ENCODE assay signal across 15 cellular contexts in genomic region chr16:58451945-58452401, GRCh38. TPM values are rescaled to one million over a fixed set of nuclear protein-coding genes. Genes with fewer than 3 reads are reported as not detected.
A peak's percentile ranks its signal among the peaks of the same experiment; 100 is the strongest.
DNase-seq lines count a peak whose midpoint lies in the region; ATAC-seq and TF ChIP-seq lines count a peak whose summit lies in the region.
"Had no signal": no experiment of that assay in that cellular context is flagged by ENCODE, and none has a peak within 500 bp of the region (broad histone marks: within the 10 kb centered on the region; RNA-seq: fewer than 3 reads in every experiment).

No MANE protein-coding gene starts in this region.

- 81 to 86% methylated on average over 1 of the region's 1 CpG for WGBS in aorta, 2 donors

- H3K36me3 ChIP-seq in Peyer's patch (no peaks in the 10 kb centered on the region), aorta (ENCODE audit: control insufficient read depth in 1 of 2, insufficient read depth in 2 of 2, low read length in 1 of 2) (no peaks in the 10 kb centered on the region)
- H3K36me3 ChIP-seq: BLaER1 treated with 17β-estradiol and CSF1 and Interleukin-3, amounts not matched to agents 10 nM and 100 nM; spleen had no signal

- H3K4me1 ChIP-seq in Peyer's patch, result no peaks in the 10 kb centered on the region
- H3K4me1 ChIP-seq in aorta (ENCODE audit: control insufficient read depth in 1 of 2, insufficient read depth in 2 of 2, low read length in 2 of 2), result no peaks in the 10 kb centered on the region

- no peaks in the 10 kb centered on the region for H3K27me3 ChIP-seq in Peyer's patch
- H3K27me3 ChIP-seq in aorta (ENCODE audit: control insufficient read depth in 1 of 2, insufficient read depth in 2 of 2, low read length in 1 of 2), result no peaks in the 10 kb centered on the region
- H3K27me3 ChIP-seq: BLaER1 treated with 17β-estradiol and CSF1 and Interleukin-3, amounts not matched to agents 10 nM and 100 nM had no signal

- no peak for ATAC-seq in aorta (ENCODE audit: low FRiP score)
- ATAC-seq: activated CD4-positive, CD25-positive, alpha-beta regulatory T cell treated with anti-CD3 and anti-CD28 coated beads, Interleukin-2, amount 50 U/mL, for 24 hours had no signal

- H3K4me3 ChIP-seq in Peyer's patch (no peak overlapping the region), aorta (ENCODE audit: low read length in 2 of 2) (no peak overlapping the region)
- H3K4me3 ChIP-seq: BLaER1 treated with 17β-estradiol and CSF1 and Interleukin-3, amounts not matched to agents 10 nM and 100 nM; spleen had no signal

- H3K9me3 ChIP-seq in Peyer's patch (no peaks in the 10 kb centered on the region), aorta (ENCODE audit: control insufficient read depth, low read length) (peaks cover 2% of the 10 kb centered on the region)
- H3K9me3 ChIP-seq: BLaER1 treated with 17β-estradiol and CSF1 and Interleukin-3, amounts not matched to agents 10 nM and 100 nM; spleen had no signal

- DNase-seq in AG08395 (ENCODE audit: low spot score) (peak; percentile 38), HT-29 (ENCODE audit: low spot score) (peak; percentile 51), amniotic epithelial cell (ENCODE audit: low read depth) (peak; percentile 99), iris pigment epithelial cell (ENCODE audit: low read depth) (peak; percentile 25), Peyer's patch (no peak), aorta (no peak), T-helper 2 cell (no peak), NCI-H774 (lab: John Stamatoyannopoulos, UW) (no peak)
- DNase-seq: activated effector memory CD4-positive, alpha-beta T cell treated with anti-CD3 and anti-CD28 coated beads, Interleukin-2, amount 50 U/mL, for 16 hours; cortex of kidney; NCI-H1930; SIG-M5 had no signal

- TF ChIP-seq POLR2A in Peyer's patch (IDR thresholded peaks at IDR 0.05), result no peak

- intact Hi-C loops in aorta (cut with DNase I), result no loop called here

- no peak for TF ChIP-seq CTCF in Peyer's patch (IDR thresholded peaks at IDR 0.05)

- H3K27ac ChIP-seq in Peyer's patch, result no peak overlapping the region
- H3K27ac ChIP-seq in aorta (ENCODE audit: low read depth in 1 of 2, low read length in 2 of 2), result no peak overlapping the region
- H3K27ac ChIP-seq: spleen had no signal

RNA-seq across cellular contexts. Expression of gene NDRG4, which starts 48.0 kb away (rescaled TPM):
- total RNA-seq in HT-29 (2014; rRNA removed; shearing (Covaris generic)), result 1.8 and 2.1 TPM in 2 replicates
- total RNA-seq in Peyer's patch, result 1 to 10 TPM in 3 of 4 donors, not detected in 1; 2.1 to 7.1 (median 4.9) TPM
- 1 to 10 TPM; 6.9 to 8.4 TPM for total RNA-seq in aorta
- 1 to 10 TPM; 7.8 to 9.6 TPM for polyA plus RNA-seq in aorta

RNA-seq across cellular contexts. Expression of gene GINS3, which starts 59.7 kb away (rescaled TPM):
- total RNA-seq in HT-29 (2014; rRNA removed; shearing (Covaris generic)), result 9.9 and 11.9 TPM in 2 replicates
- total RNA-seq in Peyer's patch, result 1 to 10 TPM; 1.3 to 4.1 (median 1.9) TPM
- 1 to 10 TPM; 1.8 to 2.2 TPM for total RNA-seq in aorta
- 1 to 10 TPM in 1 of 2 donors, under 1 TPM in 1; 0.59 to 1.0 TPM for polyA plus RNA-seq in aorta

Comparison
In these comparisons a context has a peak if more than half of its experiments do, and no peak if none do; other contexts are left out.
1. DNase-seq: peak in AG08395 (single experiment), HT-29 (single experiment), amniotic epithelial cell (single experiment) and iris pigment epithelial cell (single experiment); none in Peyer's patch (0 of 3), aorta (0 of 2), T-helper 2 cell (0 of 5) and NCI-H774 (single experiment).